30 cellular contexts compared by ENCODE assay signal in genomic region chr1:195105281-195105680, GRCh38.
DNase-seq lines count a peak whose midpoint lies in the region; ATAC-seq and TF ChIP-seq lines count a peak whose summit lies in the region.
"Had no signal": no experiment of that assay in that cellular context is flagged by ENCODE, and none has a peak within 500 bp of the region (broad histone marks: within the 10 kb centered on the region; RNA-seq: fewer than 3 reads in every experiment).

No MANE protein-coding gene starts in this region.

- H3K36me3 Mint-ChIP-seq in activated naive CD4-positive, alpha-beta T cell treated with anti-CD3 and anti-CD28 coated beads, Interleukin-2, amount 50 U/mL, for 72 hours, result no peaks in the 10 kb centered on the region
- H3K36me3 Mint-ChIP-seq: activated CD8-positive, alpha-beta memory T cell treated with anti-CD3 and anti-CD28 coated beads, Interleukin-2, amount 10 ng/mL, durations not matched to agents 7 days and 5 days; activated naive CD4-positive, alpha-beta T cell treated with anti-CD3 and anti-CD28 coated beads, Interleukin-2, amount 10 ng/mL, durations not matched to agents 7 days and 5 days; mesothelial cell of epicardium; naive thymus-derived CD4-positive, alpha-beta T cell had no signal

- H3K4me1 ChIP-seq in PC-3 (ENCODE audit: insufficient read depth, low read length), result peaks cover 12% of the 10 kb centered on the region
- no peaks in the 10 kb centered on the region for H3K4me1 ChIP-seq in Peyer's patch
- no peaks in the 10 kb centered on the region for H3K4me1 ChIP-seq in lower lobe of right lung
- H3K4me1 ChIP-seq: esophagus squamous epithelium, gastrocnemius medialis, HAP-1, left lung, upper lobe of left lung had no signal

- no TSS peak for BruUV-seq in PC-3 (replicated peaks; lab: Mats Ljungman, UMichigan)

- CTCF ChIA-PET in PC-3 (lab: Charles Lee), result no interaction called here

- DNase-seq in NCI-H82 (lab: John Stamatoyannopoulos, UW) (peak; percentile 11), NCI-H82 treated with DMSO at 0.1 percent for 48 hours (lab: John Stamatoyannopoulos, UW; ENCODE audit: unreplicated experiment) (no peak), PC-3 (no peak), Peyer's patch (no peak), lower lobe of right lung (no peak), LoVo (ENCODE audit: low spot score) (no peak)
- no peak for DNase-seq in activated naive CD4-positive, alpha-beta T cell treated with anti-CD3 and anti-CD28 coated beads, Interleukin-2, amount 50 U/mL, for 72 hours (ENCODE audit: low spot score in 2 of 2)
- DNase-seq: activated CD4-positive, alpha-beta T cell treated with anti-CD3 and anti-CD28 coated beads, Interleukin-2, amount 10 ng/mL, durations not matched to agents 24 days and 14 days; activated CD8-positive, alpha-beta memory T cell treated with anti-CD3 and anti-CD28 coated beads, Interleukin-2, amount 10 ng/mL, durations not matched to agents 7 days and 5 days; activated naive CD4-positive, alpha-beta T cell treated with anti-CD3 and anti-CD28 coated beads, Interleukin-2, amount 10 ng/mL, durations not matched to agents 7 days and 5 days; amygdala; DMS79 treated with DMSO at 0.1 percent for 48 hours; effector memory CD8-positive, alpha-beta T cell; esophagus squamous epithelium; gastrocnemius medialis; hippocampal formation; Kasumi-1; left lung; naive thymus-derived CD4-positive, alpha-beta T cell; NCI-H1048; NCI-H187; NCI-H2171 treated with DMSO at 0.1 percent for 48 hours; NCI-H524; SK-N-SH; upper lobe of left lung had no signal

- TF ChIP-seq CTCF in PC-3 (conservative IDR thresholded peaks at IDR 0.05; ENCODE audit: low read depth, low read length) (no peak), Peyer's patch (IDR thresholded peaks at IDR 0.05) (no peak), lower lobe of right lung (IDR thresholded peaks at IDR 0.05) (no peak)

- peaks cover 18 to 20% of the 10 kb centered on the region in 2 donors for H3K9me3 Mint-ChIP-seq in activated naive CD4-positive, alpha-beta T cell treated with anti-CD3 and anti-CD28 coated beads, Interleukin-2, amount 50 U/mL, for 72 hours
- H3K9me3 Mint-ChIP-seq: activated CD4-positive, alpha-beta T cell treated with anti-CD3 and anti-CD28 coated beads, Interleukin-2, amount 10 ng/mL, durations not matched to agents 24 days and 14 days had no signal

- H3K27me3 ChIP-seq in PC-3 (ENCODE audit: low read length) (no peaks in the 10 kb centered on the region), Peyer's patch (no peaks in the 10 kb centered on the region), lower lobe of right lung (ENCODE audit: low read depth) (no peaks in the 10 kb centered on the region)
- H3K27me3 ChIP-seq: esophagus squamous epithelium, gastrocnemius medialis, left lung, upper lobe of left lung had no signal

- ATAC-seq in HG02588 (IDR thresholded peaks at IDR 0.05; ENCODE audit: unreplicated experiment), result peak; percentile 60
- ATAC-seq in PC-3, result no peak
- ATAC-seq in activated naive CD4-positive, alpha-beta T cell treated with anti-CD3 and anti-CD28 coated beads, Interleukin-2, amount 50 U/mL, for 72 hours, result no peak
- no peak for ATAC-seq in lower lobe of right lung
- ATAC-seq: activated CD8-positive, alpha-beta memory T cell treated with anti-CD3 and anti-CD28 coated beads, Interleukin-2, amount 10 ng/mL, durations not matched to agents 7 days and 5 days; effector memory CD8-positive, alpha-beta T cell; gastrocnemius medialis; HepG2; left lung; naive thymus-derived CD4-positive, alpha-beta T cell had no signal

- H3K4me3 ChIP-seq in PC-3 (ENCODE audit: low read length) (no peak overlapping the region), Peyer's patch (no peak overlapping the region), lower lobe of right lung (no peak overlapping the region)
- H3K4me3 ChIP-seq: esophagus squamous epithelium, gastrocnemius medialis, HAP-1, left lung, skin epidermis, upper lobe of left lung had no signal

- H3K9me3 ChIP-seq in PC-3 (ENCODE audit: low read length), result no peaks in the 10 kb centered on the region
- H3K9me3 ChIP-seq in Peyer's patch, result no peaks in the 10 kb centered on the region
- peaks cover under 1% of the 10 kb centered on the region for H3K9me3 ChIP-seq in lower lobe of right lung
- H3K9me3 ChIP-seq: esophagus squamous epithelium, gastrocnemius medialis, HAP-1, SK-N-SH had no signal

- H3K27ac ChIP-seq in PC-3 (ENCODE audit: low read length), result peak overlapping the region; percentile 62
- no peak overlapping the region for H3K27ac ChIP-seq in Peyer's patch
- H3K27ac ChIP-seq in lower lobe of right lung, result no peak overlapping the region
- H3K27ac ChIP-seq: esophagus squamous epithelium, gastrocnemius medialis, left lung, skin epidermis, upper lobe of left lung had no signal

- POLR2A ChIA-PET in PC-3 (lab: Charles Lee; ENCODE audit: unreplicated experiment), result no interaction called here

- no peak for TF ChIP-seq POLR2A in Peyer's patch (IDR thresholded peaks at IDR 0.05)

- intact Hi-C loops in PC-3 (cut with micrococcal nuclease) (no loop called here), lower lobe of right lung (cut with DNase I) (no loop called here)

- H3K4me2 ChIP-seq in PC-3 (ENCODE audit: low read length), result no peak overlapping the region
- H3K4me2 ChIP-seq: SK-N-SH had no signal

- no peaks in the 10 kb centered on the region for H3F3A ChIP-seq in PC-3 (ENCODE audit: low read length, unreplicated experiment)

- no peaks in the 10 kb centered on the region for H3K79me2 ChIP-seq in PC-3 (ENCODE audit: low read length)

- H3K9me2 ChIP-seq in PC-3 (replicated peaks; ENCODE audit: low read length), result no peaks in the 10 kb centered on the region
- H3K9me2 ChIP-seq: SK-N-SH had no signal

- no peak overlapping the region for H3K27ac Mint-ChIP-seq in activated naive CD4-positive, alpha-beta T cell treated with anti-CD3 and anti-CD28 coated beads, Interleukin-2, amount 50 U/mL, for 72 hours
- H3K27ac Mint-ChIP-seq: activated CD4-positive, alpha-beta T cell treated with anti-CD3 and anti-CD28 coated beads, Interleukin-2, amount 10 ng/mL, durations not matched to agents 24 days and 14 days; activated CD8-positive, alpha-beta memory T cell treated with anti-CD3 and anti-CD28 coated beads, Interleukin-2, amount 10 ng/mL, durations not matched to agents 7 days and 5 days; activated naive CD4-positive, alpha-beta T cell treated with anti-CD3 and anti-CD28 coated beads, Interleukin-2, amount 10 ng/mL, durations not matched to agents 7 days and 5 days; effector memory CD8-positive, alpha-beta T cell; mesothelial cell of epicardium; naive thymus-derived CD4-positive, alpha-beta T cell had no signal

- no peaks in the 10 kb centered on the region for H3K36me3 ChIP-seq in PC-3 (ENCODE audit: low read depth, low read length)
- H3K36me3 ChIP-seq in Peyer's patch, result no peaks in the 10 kb centered on the region
- H3K36me3 ChIP-seq in lower lobe of right lung, result no peaks in the 10 kb centered on the region
- H3K36me3 ChIP-seq: esophagus squamous epithelium, gastrocnemius medialis, HAP-1, left lung, upper lobe of left lung had no signal

- H2AFZ ChIP-seq in PC-3 (ENCODE audit: low read length), result no peak overlapping the region

- no peaks in the 10 kb centered on the region for H4K20me1 ChIP-seq in PC-3 (ENCODE audit: low read length)

- no peak overlapping the region for H3K9ac ChIP-seq in PC-3 (ENCODE audit: low read length)
- H3K9ac ChIP-seq: SK-N-SH had no signal
